Comparison of ENCODE assay signal across 8 cellular contexts in the genomic region with DNA sequence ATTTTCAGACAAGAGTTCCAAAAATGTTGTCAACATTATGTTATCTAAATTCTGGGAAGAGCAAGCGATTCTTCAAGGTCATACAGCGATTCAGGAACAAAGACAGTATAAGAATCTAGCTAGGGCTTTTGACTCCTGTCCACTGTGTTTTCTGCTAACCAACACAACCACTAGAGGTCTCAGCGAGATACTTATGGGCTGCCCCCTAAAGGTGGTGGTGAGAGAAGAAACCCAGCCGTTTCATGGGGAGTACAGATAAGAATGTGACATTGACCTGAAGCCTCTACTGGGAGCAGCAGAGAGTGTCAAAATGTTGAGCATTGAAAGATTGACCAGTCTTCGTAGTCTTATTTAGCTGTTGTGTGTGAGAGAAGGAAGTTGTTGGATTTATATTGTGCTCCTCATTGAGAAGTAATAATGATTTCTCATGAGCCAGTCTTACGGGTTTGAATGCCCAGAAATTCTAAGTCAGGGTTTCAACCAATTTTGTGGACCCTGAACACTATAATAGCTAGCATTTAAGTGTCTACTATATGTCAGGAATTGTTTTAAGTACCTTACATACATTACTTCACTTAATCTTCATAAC.
DNase-seq lines count a peak whose midpoint lies in the region; ATAC-seq, FAIRE-seq and TF ChIP-seq lines count a peak whose summit lies in the region.

No MANE protein-coding gene starts in this region.

- intact Hi-C loops in Right ventricle myocardium inferior (cut with DNase I): loop anchor here (5.0 to 10.0 kb wide), 3 partner anchors 92 to 550 kb away; no protein-coding TSS in a partner anchor

- peak; percentile 75 for FAIRE-seq in islet of Langerhans (lab: Jason Lieb, UNC)

- no peaks in the 10 kb centered on the region for H3K27me3 ChIP-seq in right atrium auricular region

- DNase-seq in Right ventricle myocardium inferior (ENCODE audit: missing footprints) (no peak), right atrium auricular region (ENCODE audit: low spot score) (no peak), MV-4-11 (lab: John Stamatoyannopoulos, UW) (peak; percentile 85), astrocyte of the hippocampus (ENCODE audit: low read depth, low spot score) (peak; percentile 55)
- DNase-seq in stimulated activated CD8-positive, alpha-beta memory T cell treated with anti-CD3 and anti-CD28 coated beads, Interleukin-12 subunit alpha, Interleukin-12 subunit beta, amount 100 ng/mL, for 1 hour (ENCODE audit: low read depth): peak; percentile 14

- no peak overlapping the region for H3K4me3 ChIP-seq in right atrium auricular region

- no peak overlapping the region for H3K27ac ChIP-seq in right atrium auricular region

- peak in 1 of 2 donors; percentile 81 for TF ChIP-seq CTCF in right atrium auricular region (IDR thresholded peaks at IDR 0.05)

- H3K4me1 ChIP-seq in right atrium auricular region: no peaks in the 10 kb centered on the region

- ATAC-seq in Right ventricle myocardium inferior: peak; percentile 91
- peak; percentile 100 for ATAC-seq in HG02588 (IDR thresholded peaks at IDR 0.05; ENCODE audit: unreplicated experiment)
- peak; percentile 96 for ATAC-seq in SK-N-SH treated with all-trans-retinoic acid at 6 μM for 48 hours

- H3K36me3 ChIP-seq in right atrium auricular region: no peaks in the 10 kb centered on the region

- peaks cover 0 to 8% of the 10 kb centered on the region in 2 donors for H3K9me3 ChIP-seq in right atrium auricular region

TF ChIP-seq in SK-N-SH treated with all-trans-retinoic acid at 6 μM for 48 hours, 23 proteins besides CTCF, POLR2A, EP300 and RAD21:
- no peak for TF ChIP-seq TCF4 (CRISPR knock-in tag; IDR thresholded peaks at IDR 0.05; ENCODE audit: borderline replicate concordance)
- TF ChIP-seq, protein P1, sequence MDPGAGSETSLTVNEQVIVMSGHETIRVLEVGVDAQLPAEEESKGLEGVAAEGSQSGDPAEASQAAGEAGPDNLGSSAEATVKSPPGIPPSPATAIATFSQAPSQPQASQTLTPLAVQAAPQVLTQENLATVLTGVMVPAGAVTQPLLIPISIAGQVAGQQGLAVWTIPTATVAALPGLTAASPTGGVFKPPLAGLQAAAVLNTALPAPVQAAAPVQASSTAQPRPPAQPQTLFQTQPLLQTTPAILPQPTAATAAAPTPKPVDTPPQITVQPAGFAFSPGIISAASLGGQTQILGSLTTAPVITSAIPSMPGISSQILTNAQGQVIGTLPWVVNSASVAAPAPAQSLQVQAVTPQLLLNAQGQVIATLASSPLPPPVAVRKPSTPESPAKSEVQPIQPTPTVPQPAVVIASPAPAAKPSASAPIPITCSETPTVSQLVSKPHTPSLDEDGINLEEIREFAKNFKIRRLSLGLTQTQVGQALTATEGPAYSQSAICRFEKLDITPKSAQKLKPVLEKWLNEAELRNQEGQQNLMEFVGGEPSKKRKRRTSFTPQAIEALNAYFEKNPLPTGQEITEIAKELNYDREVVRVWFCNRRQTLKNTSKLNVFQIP (CRISPR knock-in tag; IDR thresholded peaks at IDR 0.05; ENCODE audit: borderline replicate concordance, low read depth): no peak
- TF ChIP-seq, protein P2, sequence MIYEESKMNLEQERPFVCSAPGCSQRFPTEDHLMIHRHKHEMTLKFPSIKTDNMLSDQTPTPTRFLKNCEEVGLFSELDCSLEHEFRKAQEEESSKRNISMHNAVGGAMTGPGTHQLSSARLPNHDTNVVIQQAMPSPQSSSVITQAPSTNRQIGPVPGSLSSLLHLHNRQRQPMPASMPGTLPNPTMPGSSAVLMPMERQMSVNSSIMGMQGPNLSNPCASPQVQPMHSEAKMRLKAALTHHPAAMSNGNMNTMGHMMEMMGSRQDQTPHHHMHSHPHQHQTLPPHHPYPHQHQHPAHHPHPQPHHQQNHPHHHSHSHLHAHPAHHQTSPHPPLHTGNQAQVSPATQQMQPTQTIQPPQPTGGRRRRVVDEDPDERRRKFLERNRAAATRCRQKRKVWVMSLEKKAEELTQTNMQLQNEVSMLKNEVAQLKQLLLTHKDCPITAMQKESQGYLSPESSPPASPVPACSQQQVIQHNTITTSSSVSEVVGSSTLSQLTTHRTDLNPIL (CRISPR knock-in tag; IDR thresholded peaks at IDR 0.05; ENCODE audit: low read depth): no peak
- TF ChIP-seq PPARA (CRISPR knock-in tag; IDR thresholded peaks at IDR 0.05; ENCODE audit: borderline replicate concordance): no peak
- TF ChIP-seq, protein P3, sequence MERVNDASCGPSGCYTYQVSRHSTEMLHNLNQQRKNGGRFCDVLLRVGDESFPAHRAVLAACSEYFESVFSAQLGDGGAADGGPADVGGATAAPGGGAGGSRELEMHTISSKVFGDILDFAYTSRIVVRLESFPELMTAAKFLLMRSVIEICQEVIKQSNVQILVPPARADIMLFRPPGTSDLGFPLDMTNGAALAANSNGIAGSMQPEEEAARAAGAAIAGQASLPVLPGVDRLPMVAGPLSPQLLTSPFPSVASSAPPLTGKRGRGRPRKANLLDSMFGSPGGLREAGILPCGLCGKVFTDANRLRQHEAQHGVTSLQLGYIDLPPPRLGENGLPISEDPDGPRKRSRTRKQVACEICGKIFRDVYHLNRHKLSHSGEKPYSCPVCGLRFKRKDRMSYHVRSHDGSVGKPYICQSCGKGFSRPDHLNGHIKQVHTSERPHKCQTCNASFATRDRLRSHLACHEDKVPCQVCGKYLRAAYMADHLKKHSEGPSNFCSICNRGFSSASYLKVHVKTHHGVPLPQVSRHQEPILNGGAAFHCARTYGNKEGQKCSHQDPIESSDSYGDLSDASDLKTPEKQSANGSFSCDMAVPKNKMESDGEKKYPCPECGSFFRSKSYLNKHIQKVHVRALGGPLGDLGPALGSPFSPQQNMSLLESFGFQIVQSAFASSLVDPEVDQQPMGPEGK (CRISPR knock-in tag; IDR thresholded peaks at IDR 0.05; ENCODE audit: borderline replicate concordance): no peak

Comparison
In these comparisons a context has a peak if more than half of its experiments do, and no peak if none do; other contexts are left out.
1. DNase-seq: peak in MV-4-11 (single experiment), astrocyte of the hippocampus (single experiment) and stimulated activated CD8-positive, alpha-beta memory T cell treated with anti-CD3 and anti-CD28 coated beads, Interleukin-12 subunit alpha, Interleukin-12 subunit beta, amount 100 ng/mL, for 1 hour (single experiment); none in Right ventricle myocardium inferior (single experiment) and right atrium auricular region (single experiment).
2. Peak in every context shown above with its lines, with median percentiles within 50 percentile points of each other: ATAC-seq.